ENCODE assay signal across 17 cellular contexts in genomic region chr9:36803951-36804350, GRCh38.
"Had no signal": no experiment of that assay in that cellular context is flagged by ENCODE, and none has a peak within 500 bp of the region (broad histone marks: within the 10 kb centered on the region; RNA-seq: fewer than 3 reads in every experiment).

No MANE protein-coding gene starts in this region.

- H3K4me1 ChIP-seq: lower lobe of right lung, testis had no signal

- H3K79me2 ChIP-seq: hepatocyte had no signal

- H3K4me2 ChIP-seq: hepatocyte had no signal

- H3K9me3 ChIP-seq: lower lobe of right lung, testis had no signal

- DNase-seq: activated CD4-positive, alpha-beta T cell treated with anti-CD3 and anti-CD28 coated beads, Interleukin-2, amount 50 U/mL, for 4 hours; activated CD4-positive, CD25-positive, alpha-beta regulatory T cell treated with anti-CD3 and anti-CD28 coated beads, Interleukin-2, amount 50 U/mL, for 72 hours; activated gamma-delta T cell treated with Interleukin-2 at 50 U/mL for 16 hours; activated T-cell treated with anti-CD3 and anti-CD28 coated beads, Interleukin-2, amount 50 U/mL, for 72 hours; cortex of kidney; effector CD8-positive, alpha-beta T cell; foreskin fibroblast; left colon; lower lobe of right lung; nephron progenitor cell; stimulated activated CD4-positive, alpha-beta T cell treated with anti-CD3 and anti-CD28 coated beads, Interleukin-15, amount 100 ng/mL, for 24 hours; stimulated activated CD4-positive, alpha-beta T cell treated with anti-CD3 and anti-CD28 coated beads, Interleukin-4, amount 100 ng/mL, for 1 hour; stimulated activated naive CD8-positive, alpha-beta T cell treated with anti-CD3 and anti-CD28 coated beads, Interleukin-15, amount 100 ng/mL, for 72 hours; testis had no signal

- ATAC-seq: activated T-cell treated with anti-CD3 and anti-CD28 coated beads, Interleukin-2, amount 50 U/mL, for 72 hours; left colon; lower lobe of right lung; stimulated activated naive CD8-positive, alpha-beta T cell treated with anti-CD3 and anti-CD28 coated beads, Interleukin-15, amount 100 ng/mL, for 72 hours had no signal

- H3K36me3 ChIP-seq: lower lobe of right lung had no signal

- H3K4me3 ChIP-seq: hepatocyte, lower lobe of right lung, skin epidermis, testis had no signal

- H3K27ac ChIP-seq: hepatocyte, lower lobe of right lung, skin epidermis, testis, VCaP had no signal

- H3K27me3 ChIP-seq: testis had no signal

- H2AFZ ChIP-seq: hepatocyte had no signal
